8 cellular contexts compared by ENCODE assay signal in genomic region chr17:43393944-43394482, GRCh38. TPM values are rescaled to one million over a fixed set of nuclear protein-coding genes. Genes with fewer than 3 reads are reported as not detected.
A peak's percentile ranks its signal among the peaks of the same experiment; 100 is the strongest.
DNase-seq lines count a peak whose midpoint lies in the region; ATAC-seq, FAIRE-seq and TF ChIP-seq lines count a peak whose summit lies in the region.

No MANE protein-coding gene starts in this region.

- H3K4me1 Mint-ChIP-seq in T-helper 17 cell: peaks cover 23% of the 10 kb centered on the region

- H3K4me3 Mint-ChIP-seq in T-helper 17 cell: peak overlapping the region; percentile 15

- H3K9me3 ChIP-seq in T-helper 17 cell (ENCODE audit: control insufficient read depth, low read length, poor library complexity, severe bottlenecking): no peaks in the 10 kb centered on the region

- intact Hi-C loops in left cardiac atrium (cut with DNase I): loop anchor here (1.0 to 2.0 kb wide), 2 partner anchors 89 kb away; partner anchors contain the start of gene DHX8 (in 2 of the 2)

- peak; percentile 90 for TF ChIP-seq CTCF in GM10266 (IDR thresholded peaks at IDR 0.05; ENCODE audit: control insufficient read depth, insufficient read depth, low read depth, missing control alignments)

- ATAC-seq in T-helper 17 cell: peak; percentile 44
- ATAC-seq in left cardiac atrium: peak; percentile 42 to 58
- no peak for ATAC-seq in HG03565 (IDR thresholded peaks at IDR 0.05; ENCODE audit: unreplicated experiment)

- no peaks in the 10 kb centered on the region for H3K27me3 Mint-ChIP-seq in T-helper 17 cell

- H3K36me3 Mint-ChIP-seq in T-helper 17 cell (ENCODE audit: low read depth): no peaks in the 10 kb centered on the region

- DNase-seq in GM10266 (ENCODE audit: extremely low spot score) (peak; percentile 86), NCI-H146 (lab: John Stamatoyannopoulos, UW) (peak; percentile 68), T-helper 17 cell (peak; percentile 65 to 87 (median 72)), amygdala (lab: John Stamatoyannopoulos, UW) (peak; percentile 41 to 97 (median 80)), left cardiac atrium (peak; percentile 89), pulmonary artery endothelial cell (ENCODE audit: low read depth, low spot score) (peak; percentile 57), urothelium cell line (ENCODE audit: low spot score) (peak; percentile 82)

- FAIRE-seq in urothelium cell line (lab: Jason Lieb, UNC): no peak

- H3K27ac Mint-ChIP-seq in T-helper 17 cell: no peak overlapping the region

RNA-seq across cellular contexts. Expression of gene ARL4D, which starts 4.8 kb away (rescaled TPM):
- 1 to 10 TPM; 1.1 to 2.0 TPM for total RNA-seq in T-helper 17 cell
- total RNA-seq in left cardiac atrium: 10 to 100 TPM; 11.8 to 12.8 TPM
- 10.6 and 12.9 TPM in 2 replicates for total RNA-seq in pulmonary artery endothelial cell
